1 cellular context compared by ENCODE assay signal in the genomic region with DNA sequence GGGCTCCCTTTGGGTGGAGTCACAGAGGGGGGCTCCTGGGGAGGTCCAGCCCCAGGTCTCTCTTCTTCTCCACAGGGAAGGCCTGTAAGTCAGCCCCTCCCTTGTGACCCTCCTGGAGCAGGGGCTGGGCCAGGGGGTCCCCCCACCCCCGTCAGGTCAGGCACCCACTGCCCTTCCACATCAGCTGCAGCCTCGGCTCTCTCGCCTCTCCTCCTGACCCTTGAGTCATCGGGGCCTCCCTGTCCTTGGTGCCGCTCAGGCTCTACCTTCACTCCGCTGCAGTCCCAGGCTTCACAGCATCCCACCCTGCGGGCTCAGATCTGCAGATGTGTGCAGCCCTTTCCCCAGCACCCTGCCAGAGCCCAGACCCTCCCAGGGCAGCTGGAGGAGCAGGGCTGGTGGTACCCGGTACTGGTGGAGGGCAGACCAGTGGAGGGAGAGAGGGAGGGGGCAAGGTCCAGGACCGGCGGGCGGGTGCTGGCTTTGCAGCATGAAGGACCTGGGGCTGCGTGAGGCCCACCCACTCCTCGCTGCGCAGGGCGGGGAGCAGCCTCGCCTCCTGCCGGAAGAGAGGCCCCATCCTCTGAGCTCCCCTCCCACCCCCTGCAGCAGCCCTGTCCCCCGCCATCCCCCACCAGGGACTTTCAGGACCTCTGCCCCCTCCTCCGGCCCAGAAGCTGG.
TF ChIP-seq lines count a peak whose summit lies in the region.

No MANE protein-coding gene starts in this region.

TF ChIP-seq in WTC11, 78 proteins besides CTCF, POLR2A, EP300 and RAD21 (continued from another document):
- TF ChIP-seq, protein P1, sequence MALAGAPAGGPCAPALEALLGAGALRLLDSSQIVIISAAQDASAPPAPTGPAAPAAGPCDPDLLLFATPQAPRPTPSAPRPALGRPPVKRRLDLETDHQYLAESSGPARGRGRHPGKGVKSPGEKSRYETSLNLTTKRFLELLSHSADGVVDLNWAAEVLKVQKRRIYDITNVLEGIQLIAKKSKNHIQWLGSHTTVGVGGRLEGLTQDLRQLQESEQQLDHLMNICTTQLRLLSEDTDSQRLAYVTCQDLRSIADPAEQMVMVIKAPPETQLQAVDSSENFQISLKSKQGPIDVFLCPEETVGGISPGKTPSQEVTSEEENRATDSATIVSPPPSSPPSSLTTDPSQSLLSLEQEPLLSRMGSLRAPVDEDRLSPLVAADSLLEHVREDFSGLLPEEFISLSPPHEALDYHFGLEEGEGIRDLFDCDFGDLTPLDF (CRISPR knock-in tag; IDR thresholded peaks at IDR 0.05) = no peak
- no peak for TF ChIP-seq FOXP1 (CRISPR knock-in tag; IDR thresholded peaks at IDR 0.05; ENCODE audit: borderline replicate concordance)
- TF ChIP-seq SP1 (CRISPR knock-in tag; conservative IDR thresholded peaks at IDR 0.05) = peak; percentile 31; the same call in 1 of the 2 replicates
- TF ChIP-seq, protein P2, sequence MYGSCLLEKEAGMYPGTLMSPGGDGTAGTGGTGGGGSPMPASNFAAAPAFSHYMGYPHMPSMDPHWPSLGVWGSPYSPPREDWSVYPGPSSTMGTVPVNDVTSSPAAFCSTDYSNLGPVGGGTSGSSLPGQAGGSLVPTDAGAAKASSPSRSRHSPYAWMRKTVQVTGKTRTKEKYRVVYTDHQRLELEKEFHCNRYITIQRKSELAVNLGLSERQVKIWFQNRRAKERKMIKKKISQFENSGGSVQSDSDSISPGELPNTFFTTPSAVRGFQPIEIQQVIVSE (CRISPR knock-in tag; IDR thresholded peaks at IDR 0.05; ENCODE audit: borderline replicate concordance) = no peak
